ENCODE assay signal across 8 cellular contexts in the genomic region with DNA sequence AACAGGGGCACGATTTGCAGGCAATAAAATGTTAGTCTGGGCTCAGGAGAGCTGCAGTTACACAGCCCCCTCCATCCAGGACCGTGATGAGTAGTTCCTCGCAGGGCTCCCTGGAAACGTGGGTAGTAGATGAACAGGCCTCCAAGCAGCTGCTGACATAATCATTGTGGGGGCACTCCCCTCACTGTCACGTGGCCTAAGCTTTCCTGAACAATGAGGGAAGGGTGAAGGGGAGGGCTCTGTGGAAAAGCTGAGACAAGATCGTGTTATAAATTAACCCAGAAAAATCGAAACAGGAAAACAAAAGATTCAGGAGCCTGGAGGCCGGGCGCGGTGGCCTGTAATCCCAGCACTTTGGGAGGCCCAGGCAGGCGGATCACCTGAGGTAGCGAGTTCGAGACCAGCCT. TPM values are rescaled to one million over a fixed set of nuclear protein-coding genes. Genes with fewer than 3 reads are reported as not detected.
DNase-seq lines count a peak whose midpoint lies in the region; ATAC-seq, FAIRE-seq and TF ChIP-seq lines count a peak whose summit lies in the region.

No MANE protein-coding gene starts in this region.

- H3K4me3 ChIP-seq in CD8-positive, alpha-beta T cell (ENCODE audit: low read depth, low read length), result no peak overlapping the region
- H3K4me3 ChIP-seq in foreskin fibroblast (ENCODE audit: low read depth in 1 of 2, low read length in 2 of 2) (peak overlapping the region; percentile 8 to 48), neural progenitor cell (peak overlapping the region; percentile 46), urinary bladder (ENCODE audit: low read depth, low read length) (peak overlapping the region; percentile 25)

- peak overlapping the region; percentile 80 for H3K4me2 ChIP-seq in neural progenitor cell

- H3K79me2 ChIP-seq in neural progenitor cell (ENCODE audit: low read depth), result no peaks in the 10 kb centered on the region

- FAIRE-seq in D721Med (lab: Jason Lieb, UNC), result no peak

- WGBS in urinary bladder, result 18% methylated on average over 13 of the region's 13 CpGs

- H3K27me3 ChIP-seq in CD8-positive, alpha-beta T cell (ENCODE audit: insufficient read depth, low read length), result no peaks in the 10 kb centered on the region
- no peaks in the 10 kb centered on the region for H3K27me3 ChIP-seq in neural progenitor cell

- peaks cover 61% of the 10 kb centered on the region for H3F3A ChIP-seq in neural progenitor cell (ENCODE audit: low read depth)

- DNase-seq in CD8-positive, alpha-beta T cell, result peak in 2 of 7 experiments; percentile 49 to 60
- DNase-seq in LHCN-M2 (ENCODE audit: low read depth) (peak; percentile 97), foreskin fibroblast (peak; percentile 98), neural progenitor cell (ENCODE audit: low spot score) (peak; percentile 41), D721Med (ENCODE audit: insufficient read length, low spot score) (no peak)

- H3K9me3 ChIP-seq in CD8-positive, alpha-beta T cell (ENCODE audit: low read length), result no peaks in the 10 kb centered on the region
- no peaks in the 10 kb centered on the region for H3K9me3 ChIP-seq in neural progenitor cell (ENCODE audit: low read depth)

- no peak overlapping the region for H2AFZ ChIP-seq in neural progenitor cell (replicated peaks)

- H3K4me1 Mint-ChIP-seq in CD8-positive, alpha-beta T cell (ENCODE audit: low read depth), result peaks cover 51% of the 10 kb centered on the region
- H3K4me1 Mint-ChIP-seq in activated T-helper 17 cell treated with anti-CD3 and anti-CD28 coated beads, Interleukin-2, amount 50 U/mL, for 72 hours, result peaks cover 29% of the 10 kb centered on the region
- peaks cover 21% of the 10 kb centered on the region for H3K4me1 Mint-ChIP-seq in neural progenitor cell

- H3K27ac Mint-ChIP-seq in CD8-positive, alpha-beta T cell, result no peak overlapping the region
- H3K27ac Mint-ChIP-seq in activated T-helper 17 cell treated with anti-CD3 and anti-CD28 coated beads, Interleukin-2, amount 50 U/mL, for 72 hours, result no peak overlapping the region
- H3K27ac Mint-ChIP-seq in neural progenitor cell, result peak overlapping the region; percentile 96

- peak overlapping the region; percentile 100 for H3K27ac ChIP-seq in CD8-positive, alpha-beta T cell (ENCODE audit: low read depth, low read length)
- H3K27ac ChIP-seq in neural progenitor cell (peak overlapping the region; percentile 8), urinary bladder (ENCODE audit: low read depth) (peak overlapping the region; percentile 96)

- POLR2A ChIA-PET in CD8-positive, alpha-beta T cell (lab: Charles Lee), result interaction anchor here (0.7 to 7.5 kb wide), 6 partner anchors 11 to 717 kb away, joined by 3 to 68 read pairs (median 5); partner anchors contain the start of gene SLC25A35

- ATAC-seq in CD8-positive, alpha-beta T cell, result no peak
- peak; percentile 28 for ATAC-seq in activated T-helper 17 cell treated with anti-CD3 and anti-CD28 coated beads, Interleukin-2, amount 50 U/mL, for 72 hours (replicated peaks)
- no peak for ATAC-seq in GM19324 (IDR thresholded peaks at IDR 0.05; ENCODE audit: low FRiP score, unreplicated experiment)

- no peaks in the 10 kb centered on the region for H3K27me3 Mint-ChIP-seq in CD8-positive, alpha-beta T cell (ENCODE audit: low read depth)
- no peaks in the 10 kb centered on the region for H3K27me3 Mint-ChIP-seq in activated T-helper 17 cell treated with anti-CD3 and anti-CD28 coated beads, Interleukin-2, amount 50 U/mL, for 72 hours
- H3K27me3 Mint-ChIP-seq in neural progenitor cell (ENCODE audit: insufficient read depth, low read depth), result peaks cover 13% of the 10 kb centered on the region

- CTCF ChIA-PET in CD8-positive, alpha-beta T cell (lab: Charles Lee), result interaction anchor here (1.2 to 12.2 kb wide), 5 partner anchors 14 to 147 kb away, joined by 4 to 183 read pairs (median 6); partner anchors contain the start of gene TMEM107

- H3K36me3 Mint-ChIP-seq in CD8-positive, alpha-beta T cell, result peaks cover 51% of the 10 kb centered on the region
- peaks cover 7% of the 10 kb centered on the region for H3K36me3 Mint-ChIP-seq in activated T-helper 17 cell treated with anti-CD3 and anti-CD28 coated beads, Interleukin-2, amount 50 U/mL, for 72 hours (ENCODE audit: low read depth)
- H3K36me3 Mint-ChIP-seq in neural progenitor cell, result no peaks in the 10 kb centered on the region

- intact Hi-C loops in CD8-positive, alpha-beta T cell (cut with DNase I, micrococcal nuclease), result no loop called here

- H3K9ac ChIP-seq in neural progenitor cell, result no peak overlapping the region

- H4K20me1 ChIP-seq in neural progenitor cell (ENCODE audit: low read depth), result peaks cover 23% of the 10 kb centered on the region

- peaks cover 14% of the 10 kb centered on the region for H3K36me3 ChIP-seq in CD8-positive, alpha-beta T cell (ENCODE audit: insufficient read depth, low read length)
- no peaks in the 10 kb centered on the region for H3K36me3 ChIP-seq in neural progenitor cell
- H3K36me3 ChIP-seq in urinary bladder (ENCODE audit: insufficient read depth), result peaks cover 10% of the 10 kb centered on the region

- H3K4me3 Mint-ChIP-seq in CD8-positive, alpha-beta T cell, result no peak overlapping the region
- no peak overlapping the region for H3K4me3 Mint-ChIP-seq in activated T-helper 17 cell treated with anti-CD3 and anti-CD28 coated beads, Interleukin-2, amount 50 U/mL, for 72 hours
- no peak overlapping the region for H3K4me3 Mint-ChIP-seq in neural progenitor cell

- H3K9me3 Mint-ChIP-seq in CD8-positive, alpha-beta T cell, result no peaks in the 10 kb centered on the region
- no peaks in the 10 kb centered on the region for H3K9me3 Mint-ChIP-seq in activated T-helper 17 cell treated with anti-CD3 and anti-CD28 coated beads, Interleukin-2, amount 50 U/mL, for 72 hours
- H3K9me3 Mint-ChIP-seq in neural progenitor cell, result no peaks in the 10 kb centered on the region

- no peak for TF ChIP-seq CTCF in CD8-positive, alpha-beta T cell (IDR thresholded peaks at IDR 0.05)
- TF ChIP-seq CTCF in foreskin fibroblast (IDR thresholded peaks at IDR 0.05; ENCODE audit: low read depth, low read length) (no peak), neural progenitor cell (IDR thresholded peaks at IDR 0.05) (no peak), D721Med (IDR thresholded peaks at IDR 0.05; ENCODE audit: insufficient read depth, missing control alignments) (no peak)

- H3K4me1 ChIP-seq in CD8-positive, alpha-beta T cell (ENCODE audit: insufficient read depth, low read length), result peaks cover 65% of the 10 kb centered on the region
- peaks cover 18% of the 10 kb centered on the region for H3K4me1 ChIP-seq in neural progenitor cell
- no peaks in the 10 kb centered on the region for H3K4me1 ChIP-seq in urinary bladder (ENCODE audit: insufficient read depth)

RNA-seq across cellular contexts. Expression of gene PER1, which starts 1.3 kb away (rescaled TPM):
- 1,000 to 10,000 TPM; 1,922 to 1,926 TPM for total RNA-seq in CD8-positive, alpha-beta T cell
- total RNA-seq in LHCN-M2 (2014; rRNA removed) (12.6 and 18.2 TPM in 2 replicates), neural progenitor cell (ENCODE audit: low replicate concordance) (3.2 and 11.4 TPM in 2 replicates), urinary bladder (29.9 TPM)
- polyA plus RNA-seq in LHCN-M2 (2012), result 13.0 TPM
- 100 to 1,000 TPM in 1 of 2 donors, 10 to 100 TPM in 1; 52.0 to 269 TPM for total RNA-seq in activated T-helper 17 cell treated with anti-CD3 and anti-CD28 coated beads, Interleukin-2, amount 50 U/mL, for 72 hours
- 183 TPM for polyA plus RNA-seq in urinary bladder

RNA-seq across cellular contexts. Expression of gene VAMP2, which starts 9.2 kb away (rescaled TPM):
- total RNA-seq in CD8-positive, alpha-beta T cell, result 100 to 1,000 TPM; 302 to 303 TPM
- total RNA-seq in LHCN-M2 (2014; rRNA removed) (3.8 and 4.6 TPM in 2 replicates), neural progenitor cell (ENCODE audit: low replicate concordance) (9.4 and 11.7 TPM in 2 replicates), urinary bladder (12.1 TPM)
- polyA plus RNA-seq in LHCN-M2 (2012), result 41.7 TPM
- 10 to 100 TPM; 41.7 to 66.2 TPM for total RNA-seq in activated T-helper 17 cell treated with anti-CD3 and anti-CD28 coated beads, Interleukin-2, amount 50 U/mL, for 72 hours
- polyA plus RNA-seq in urinary bladder, result 81.4 TPM

RNA-seq across cellular contexts. Expression of gene TMEM107, which starts 22.6 kb away (rescaled TPM):
- 10 to 100 TPM; 19.1 to 22.7 TPM for total RNA-seq in CD8-positive, alpha-beta T cell
- total RNA-seq in LHCN-M2 (2014; rRNA removed), result 40.0 and 45.3 TPM in 2 replicates
- 19.5 TPM for polyA plus RNA-seq in LHCN-M2 (2012)
- total RNA-seq in activated T-helper 17 cell treated with anti-CD3 and anti-CD28 coated beads, Interleukin-2, amount 50 U/mL, for 72 hours, result 10 to 100 TPM; 43.3 to 45.3 TPM
- total RNA-seq in neural progenitor cell (ENCODE audit: low replicate concordance), result 26.0 and 45.5 TPM in 2 replicates
- total RNA-seq in urinary bladder, result 40.4 TPM
- 21.6 TPM for polyA plus RNA-seq in urinary bladder

RNA-seq across cellular contexts. Expression of gene HES7, which starts 29.6 kb away (rescaled TPM):
- under 1 TPM; 0.30 to 0.92 TPM for total RNA-seq in CD8-positive, alpha-beta T cell
- total RNA-seq in LHCN-M2 (2014; rRNA removed) (0.06 and 0.34 TPM in 2 replicates), neural progenitor cell (ENCODE audit: low replicate concordance) (2.0 TPM in 1 of 2 replicates, not detected in the other), urinary bladder (not detected)
- 0.29 TPM for polyA plus RNA-seq in LHCN-M2 (2012)
- total RNA-seq in activated T-helper 17 cell treated with anti-CD3 and anti-CD28 coated beads, Interleukin-2, amount 50 U/mL, for 72 hours, result 10 to 100 TPM in 1 of 2 donors, 1 to 10 TPM in 1; 2.9 to 10.0 TPM
- 0.24 TPM for polyA plus RNA-seq in urinary bladder

RNA-seq across cellular contexts. Expression of gene ALOXE3, which starts 35.2 kb away (rescaled TPM):
- total RNA-seq in CD8-positive, alpha-beta T cell, result under 1 TPM; 0.11 to 0.33 TPM
- total RNA-seq in LHCN-M2 (2014; rRNA removed) (not detected in 2 replicates), neural progenitor cell (ENCODE audit: low replicate concordance) (not detected in 2 replicates), urinary bladder (not detected)
- 0.09 TPM for polyA plus RNA-seq in LHCN-M2 (2012)
- total RNA-seq in activated T-helper 17 cell treated with anti-CD3 and anti-CD28 coated beads, Interleukin-2, amount 50 U/mL, for 72 hours, result 1 to 10 TPM in 1 of 2 donors, under 1 TPM in 1; 0.13 to 1.3 TPM
- not detected for polyA plus RNA-seq in urinary bladder

Comparison
In these comparisons a context has a peak if more than half of its experiments do, and no peak if none do; other contexts are left out.
1. H3K27ac ChIP-seq: peak in every context shown above with its lines; median percentile 100 in CD8-positive, alpha-beta T cell; 96 in urinary bladder; 8 in neural progenitor cell.
2. RNA of gene PER1, which starts 1.3 kb away (total RNA-seq): 1,922 to 1,926 TPM in CD8-positive, alpha-beta T cell; 52.0 to 269 TPM in activated T-helper 17 cell treated with anti-CD3 and anti-CD28 coated beads, Interleukin-2, amount 50 U/mL, for 72 hours, 29.9 TPM in urinary bladder (single experiment), 12.6 to 18.2 TPM in LHCN-M2 and 3.2 to 11.4 TPM in neural progenitor cell; every median in the first group is over 4 times any median in the second.
3. RNA of gene VAMP2, which starts 9.2 kb away (total RNA-seq): 302 to 303 TPM in CD8-positive, alpha-beta T cell; 41.7 to 66.2 TPM in activated T-helper 17 cell treated with anti-CD3 and anti-CD28 coated beads, Interleukin-2, amount 50 U/mL, for 72 hours, 12.1 TPM in urinary bladder (single experiment), 9.4 to 11.7 TPM in neural progenitor cell and 3.8 to 4.6 TPM in LHCN-M2; every median in the first group is over 4 times any median in the second.